11 cellular contexts compared by ENCODE assay signal in genomic region chr17:40301315-40301714, GRCh38. TPM values are rescaled to one million over a fixed set of nuclear protein-coding genes. Genes with fewer than 3 reads are reported as not detected.
A peak's percentile ranks its signal among the peaks of the same experiment; 100 is the strongest.
DNase-seq lines count a peak whose midpoint lies in the region; ATAC-seq and TF ChIP-seq lines count a peak whose summit lies in the region.
"Had no signal": no experiment of that assay in that cellular context is flagged by ENCODE, and none has a peak within 500 bp of the region (broad histone marks: within the 10 kb centered on the region; RNA-seq: fewer than 3 reads in every experiment).

No MANE protein-coding gene starts in this region.

- peak overlapping the region; percentile 7; the same call in 1 of the 2 replicates for H3K27ac ChIP-seq in VCaP

- H3K4me3 ChIP-seq in BE2C (ENCODE audit: low read depth, low read length) = no peak overlapping the region
- H3K4me3 ChIP-seq in H7 (ENCODE audit: insufficient read depth, low read depth, low read length) = no peak overlapping the region

- peak; percentile 61 for TF ChIP-seq CTCF in BE2C (IDR thresholded peaks at IDR 0.05; ENCODE audit: low read depth, low read length)
- TF ChIP-seq CTCF in VCaP (conservative IDR thresholded peaks at IDR 0.05) = peak; percentile 66

- no peaks in the 10 kb centered on the region for H3K9me3 ChIP-seq in BE2C

- H3K36me3 ChIP-seq in BE2C = peaks cover 43% of the 10 kb centered on the region
- H3K36me3 ChIP-seq in H7 (replicated peaks; ENCODE audit: control insufficient read depth, insufficient read depth, low read length) = peaks cover 24% of the 10 kb centered on the region

- no peak for ATAC-seq in HG03457 (IDR thresholded peaks at IDR 0.05; ENCODE audit: unreplicated experiment)
- ATAC-seq in stimulated activated naive CD8-positive, alpha-beta T cell treated with anti-CD3 and anti-CD28 coated beads, Interleukin-15, Interleukin-2, amounts not matched to agents 100 U/mL and 50 U/mL, for 24 hours = no peak

- no peaks in the 10 kb centered on the region for H3K27me3 ChIP-seq in BE2C
- no peaks in the 10 kb centered on the region for H3K27me3 ChIP-seq in H7 (ENCODE audit: control insufficient read depth, insufficient read depth, low read length)

- H3K4me1 ChIP-seq in BE2C = peaks cover 27% of the 10 kb centered on the region

- peak; percentile 60 for DNase-seq in BE2C
- DNase-seq in HT-29 (ENCODE audit: low spot score) = peak; percentile 57
- DNase-seq in left kidney (ENCODE audit: low read depth, low spot score) = peak; percentile 55
- DNase-seq in NCI-H1417 treated with DMSO at 0.1 percent for 48 hours (lab: John Stamatoyannopoulos, UW) = no peak
- DNase-seq in stimulated activated naive CD8-positive, alpha-beta T cell treated with anti-CD3 and anti-CD28 coated beads, Interleukin-15, Interleukin-2, amounts not matched to agents 100 U/mL and 50 U/mL, for 24 hours = no peak
- no peak for DNase-seq in H7
- DNase-seq: COR-L47, NCI-H187 treated with DMSO at 0.1 percent for 48 hours, retina had no signal

RNA-seq across cellular contexts. Expression of gene RARA, which starts 7.7 kb away (rescaled TPM):
- 141 TPM for polyA plus RNA-seq in BE2C (2012; ENCODE audit: insufficient read depth, insufficient read length, low read depth)
- 40.0 and 44.5 TPM in 2 replicates for total RNA-seq in HT-29 (2014; rRNA removed; shearing (Covaris generic))
- total RNA-seq in H7 (2014; rRNA removed; shearing (Covaris generic)) = 19.3 and 22.1 TPM in 2 replicates

RNA-seq across cellular contexts. Expression of gene CDC6, which starts 13.6 kb away (rescaled TPM):
- polyA plus RNA-seq in BE2C (2012; ENCODE audit: insufficient read depth, insufficient read length, low read depth) = 7.1 TPM
- 36.2 and 39.8 TPM in 2 replicates for total RNA-seq in HT-29 (2014; rRNA removed; shearing (Covaris generic))
- total RNA-seq in H7 (2014; rRNA removed; shearing (Covaris generic)) = 80.8 and 83.6 TPM in 2 replicates

Comparison
In these comparisons a context has a peak if more than half of its experiments do, and no peak if none do; other contexts are left out.
1. DNase-seq: peak in BE2C (single experiment), HT-29 (single experiment) and left kidney (single experiment); none in NCI-H1417 treated with DMSO at 0.1 percent for 48 hours (single experiment), stimulated activated naive CD8-positive, alpha-beta T cell treated with anti-CD3 and anti-CD28 coated beads, Interleukin-15, Interleukin-2, amounts not matched to agents 100 U/mL and 50 U/mL, for 24 hours (single experiment) and H7 (single experiment).